ENCODE assay signal across 1 cellular context in the genomic region with DNA sequence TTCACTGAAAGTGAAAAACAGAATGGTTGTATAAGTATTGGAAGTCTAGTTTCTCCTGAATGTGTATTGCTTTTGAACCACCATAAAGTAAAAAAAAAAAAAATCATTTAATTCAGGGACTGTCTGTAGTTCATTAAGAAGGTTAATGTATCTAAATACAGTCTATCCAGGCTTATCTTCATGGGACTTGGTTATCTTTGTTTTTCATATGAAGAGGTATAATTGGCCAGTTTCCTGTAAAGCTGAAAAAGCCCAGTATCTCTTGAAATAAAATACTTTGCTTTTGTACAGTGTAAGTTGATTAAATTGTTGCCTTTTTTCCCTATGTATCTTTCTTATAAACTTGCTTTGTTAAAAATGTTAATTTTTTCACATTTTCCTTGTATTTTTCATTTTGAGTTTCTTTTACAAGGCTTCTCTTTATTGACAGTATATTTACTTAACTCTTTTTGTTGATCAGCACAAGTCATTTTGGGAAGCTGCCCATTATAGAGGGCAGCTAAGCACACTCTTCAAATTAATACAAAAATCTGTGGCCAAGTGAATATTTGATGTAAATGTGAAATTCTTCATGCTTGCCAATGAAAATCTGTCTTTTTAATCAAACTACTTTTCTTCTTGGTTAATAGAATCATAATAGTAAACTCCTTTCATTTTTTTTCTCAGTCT.
TF ChIP-seq lines count a peak whose summit lies in the region.

No MANE protein-coding gene starts in this region.

TF ChIP-seq in HCT116, 20 proteins besides CTCF, POLR2A, EP300 and RAD21:
- TF ChIP-seq, protein P1, sequence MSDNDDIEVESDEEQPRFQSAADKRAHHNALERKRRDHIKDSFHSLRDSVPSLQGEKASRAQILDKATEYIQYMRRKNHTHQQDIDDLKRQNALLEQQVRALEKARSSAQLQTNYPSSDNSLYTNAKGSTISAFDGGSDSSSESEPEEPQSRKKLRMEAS (IDR thresholded peaks at IDR 0.05), result no peak
- TF ChIP-seq ZFX (IDR thresholded peaks at IDR 0.05), result no peak
- no peak for TF ChIP-seq YY1 (IDR thresholded peaks at IDR 0.05; ENCODE audit: extremely low read depth, insufficient replicate concordance, low read depth, low read length)
- no peak for TF ChIP-seq SRF (IDR thresholded peaks at IDR 0.05; ENCODE audit: low read depth)
- no peak for TF ChIP-seq ZNF274 (IDR thresholded peaks at IDR 0.05; ENCODE audit: low read depth, low read length)
- TF ChIP-seq, protein P2, sequence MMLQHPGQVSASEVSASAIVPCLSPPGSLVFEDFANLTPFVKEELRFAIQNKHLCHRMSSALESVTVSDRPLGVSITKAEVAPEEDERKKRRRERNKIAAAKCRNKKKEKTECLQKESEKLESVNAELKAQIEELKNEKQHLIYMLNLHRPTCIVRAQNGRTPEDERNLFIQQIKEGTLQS (IDR thresholded peaks at IDR 0.05), result no peak
- no peak for TF ChIP-seq EZH2phosphoT487 (IDR thresholded peaks at IDR 0.05; ENCODE audit: borderline replicate concordance)
- no peak for TF ChIP-seq TCF7L2 (IDR thresholded peaks at IDR 0.05; ENCODE audit: borderline replicate concordance, extremely low read depth, insufficient read depth, insufficient read length)
- TF ChIP-seq FOSL1 (IDR thresholded peaks at IDR 0.05; ENCODE audit: low read depth), result no peak
- no peak for TF ChIP-seq SP1 (IDR thresholded peaks at IDR 0.05; ENCODE audit: low read depth)
